ENCODE assay signal across 1 cellular context in the genomic region with DNA sequence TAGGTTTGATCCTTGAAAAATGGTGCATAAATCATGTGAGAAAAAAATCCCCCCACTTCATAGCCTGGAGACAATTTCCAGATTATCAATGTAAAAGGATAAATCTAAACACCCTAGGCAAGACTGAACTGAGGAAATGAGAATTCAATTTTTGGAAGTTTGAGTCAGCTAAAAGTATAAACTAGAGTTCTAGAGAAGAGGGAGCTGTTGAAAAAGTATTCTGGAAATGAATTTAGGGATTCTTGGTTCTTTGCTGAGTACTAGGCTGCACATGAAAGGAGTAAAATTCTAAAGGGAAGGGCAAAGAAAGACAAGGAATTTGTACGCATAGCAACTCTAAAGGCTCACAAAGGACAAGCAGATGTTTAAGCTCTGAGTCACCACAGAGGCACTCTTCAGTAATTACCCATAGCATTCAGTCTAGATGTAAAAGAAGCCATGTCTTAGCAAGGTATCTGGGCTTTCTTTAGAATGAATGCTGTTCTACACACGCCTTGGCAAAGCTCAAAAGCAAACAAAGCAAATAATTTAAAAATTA.
TF ChIP-seq lines count a peak whose summit lies in the region.

No MANE protein-coding gene starts in this region.

TF ChIP-seq in H1, 55 proteins besides CTCF, POLR2A, EP300 and RAD21 (continued from another document):
- peak; percentile 99 for TF ChIP-seq JUN (IDR thresholded peaks at IDR 0.05; ENCODE audit: low read depth, low read length)
- 0 out of 2 replicates have a peak, but pooled peaks have one; percentile 42 for TF ChIP-seq FOSL1 (IDR thresholded peaks at IDR 0.05; ENCODE audit: insufficient read depth, low read depth, low read length)
- no peak for TF ChIP-seq SIN3A (conservative IDR thresholded peaks at IDR 0.05 in 1 of 2, IDR thresholded peaks at IDR 0.05 in 1 of 2; ENCODE audit: low read depth in 1 of 2, low read length in 2 of 2)
- TF ChIP-seq ATF2 (IDR thresholded peaks at IDR 0.05; ENCODE audit: low read length): peak; percentile 88
- no peak for TF ChIP-seq SIX5 (IDR thresholded peaks at IDR 0.05; ENCODE audit: low read depth, low read length)
- peak; percentile 96 for TF ChIP-seq TEAD4 (IDR thresholded peaks at IDR 0.05; ENCODE audit: low read depth, low read length)
- peak in 1 of 2 experiments; percentile 68; a peak in 1 of 4 replicates for TF ChIP-seq HDAC2 (IDR thresholded peaks at IDR 0.05; ENCODE audit: borderline replicate concordance in 1 of 2, low read depth in 2 of 2, low read length in 2 of 2)
- TF ChIP-seq, protein P1, sequence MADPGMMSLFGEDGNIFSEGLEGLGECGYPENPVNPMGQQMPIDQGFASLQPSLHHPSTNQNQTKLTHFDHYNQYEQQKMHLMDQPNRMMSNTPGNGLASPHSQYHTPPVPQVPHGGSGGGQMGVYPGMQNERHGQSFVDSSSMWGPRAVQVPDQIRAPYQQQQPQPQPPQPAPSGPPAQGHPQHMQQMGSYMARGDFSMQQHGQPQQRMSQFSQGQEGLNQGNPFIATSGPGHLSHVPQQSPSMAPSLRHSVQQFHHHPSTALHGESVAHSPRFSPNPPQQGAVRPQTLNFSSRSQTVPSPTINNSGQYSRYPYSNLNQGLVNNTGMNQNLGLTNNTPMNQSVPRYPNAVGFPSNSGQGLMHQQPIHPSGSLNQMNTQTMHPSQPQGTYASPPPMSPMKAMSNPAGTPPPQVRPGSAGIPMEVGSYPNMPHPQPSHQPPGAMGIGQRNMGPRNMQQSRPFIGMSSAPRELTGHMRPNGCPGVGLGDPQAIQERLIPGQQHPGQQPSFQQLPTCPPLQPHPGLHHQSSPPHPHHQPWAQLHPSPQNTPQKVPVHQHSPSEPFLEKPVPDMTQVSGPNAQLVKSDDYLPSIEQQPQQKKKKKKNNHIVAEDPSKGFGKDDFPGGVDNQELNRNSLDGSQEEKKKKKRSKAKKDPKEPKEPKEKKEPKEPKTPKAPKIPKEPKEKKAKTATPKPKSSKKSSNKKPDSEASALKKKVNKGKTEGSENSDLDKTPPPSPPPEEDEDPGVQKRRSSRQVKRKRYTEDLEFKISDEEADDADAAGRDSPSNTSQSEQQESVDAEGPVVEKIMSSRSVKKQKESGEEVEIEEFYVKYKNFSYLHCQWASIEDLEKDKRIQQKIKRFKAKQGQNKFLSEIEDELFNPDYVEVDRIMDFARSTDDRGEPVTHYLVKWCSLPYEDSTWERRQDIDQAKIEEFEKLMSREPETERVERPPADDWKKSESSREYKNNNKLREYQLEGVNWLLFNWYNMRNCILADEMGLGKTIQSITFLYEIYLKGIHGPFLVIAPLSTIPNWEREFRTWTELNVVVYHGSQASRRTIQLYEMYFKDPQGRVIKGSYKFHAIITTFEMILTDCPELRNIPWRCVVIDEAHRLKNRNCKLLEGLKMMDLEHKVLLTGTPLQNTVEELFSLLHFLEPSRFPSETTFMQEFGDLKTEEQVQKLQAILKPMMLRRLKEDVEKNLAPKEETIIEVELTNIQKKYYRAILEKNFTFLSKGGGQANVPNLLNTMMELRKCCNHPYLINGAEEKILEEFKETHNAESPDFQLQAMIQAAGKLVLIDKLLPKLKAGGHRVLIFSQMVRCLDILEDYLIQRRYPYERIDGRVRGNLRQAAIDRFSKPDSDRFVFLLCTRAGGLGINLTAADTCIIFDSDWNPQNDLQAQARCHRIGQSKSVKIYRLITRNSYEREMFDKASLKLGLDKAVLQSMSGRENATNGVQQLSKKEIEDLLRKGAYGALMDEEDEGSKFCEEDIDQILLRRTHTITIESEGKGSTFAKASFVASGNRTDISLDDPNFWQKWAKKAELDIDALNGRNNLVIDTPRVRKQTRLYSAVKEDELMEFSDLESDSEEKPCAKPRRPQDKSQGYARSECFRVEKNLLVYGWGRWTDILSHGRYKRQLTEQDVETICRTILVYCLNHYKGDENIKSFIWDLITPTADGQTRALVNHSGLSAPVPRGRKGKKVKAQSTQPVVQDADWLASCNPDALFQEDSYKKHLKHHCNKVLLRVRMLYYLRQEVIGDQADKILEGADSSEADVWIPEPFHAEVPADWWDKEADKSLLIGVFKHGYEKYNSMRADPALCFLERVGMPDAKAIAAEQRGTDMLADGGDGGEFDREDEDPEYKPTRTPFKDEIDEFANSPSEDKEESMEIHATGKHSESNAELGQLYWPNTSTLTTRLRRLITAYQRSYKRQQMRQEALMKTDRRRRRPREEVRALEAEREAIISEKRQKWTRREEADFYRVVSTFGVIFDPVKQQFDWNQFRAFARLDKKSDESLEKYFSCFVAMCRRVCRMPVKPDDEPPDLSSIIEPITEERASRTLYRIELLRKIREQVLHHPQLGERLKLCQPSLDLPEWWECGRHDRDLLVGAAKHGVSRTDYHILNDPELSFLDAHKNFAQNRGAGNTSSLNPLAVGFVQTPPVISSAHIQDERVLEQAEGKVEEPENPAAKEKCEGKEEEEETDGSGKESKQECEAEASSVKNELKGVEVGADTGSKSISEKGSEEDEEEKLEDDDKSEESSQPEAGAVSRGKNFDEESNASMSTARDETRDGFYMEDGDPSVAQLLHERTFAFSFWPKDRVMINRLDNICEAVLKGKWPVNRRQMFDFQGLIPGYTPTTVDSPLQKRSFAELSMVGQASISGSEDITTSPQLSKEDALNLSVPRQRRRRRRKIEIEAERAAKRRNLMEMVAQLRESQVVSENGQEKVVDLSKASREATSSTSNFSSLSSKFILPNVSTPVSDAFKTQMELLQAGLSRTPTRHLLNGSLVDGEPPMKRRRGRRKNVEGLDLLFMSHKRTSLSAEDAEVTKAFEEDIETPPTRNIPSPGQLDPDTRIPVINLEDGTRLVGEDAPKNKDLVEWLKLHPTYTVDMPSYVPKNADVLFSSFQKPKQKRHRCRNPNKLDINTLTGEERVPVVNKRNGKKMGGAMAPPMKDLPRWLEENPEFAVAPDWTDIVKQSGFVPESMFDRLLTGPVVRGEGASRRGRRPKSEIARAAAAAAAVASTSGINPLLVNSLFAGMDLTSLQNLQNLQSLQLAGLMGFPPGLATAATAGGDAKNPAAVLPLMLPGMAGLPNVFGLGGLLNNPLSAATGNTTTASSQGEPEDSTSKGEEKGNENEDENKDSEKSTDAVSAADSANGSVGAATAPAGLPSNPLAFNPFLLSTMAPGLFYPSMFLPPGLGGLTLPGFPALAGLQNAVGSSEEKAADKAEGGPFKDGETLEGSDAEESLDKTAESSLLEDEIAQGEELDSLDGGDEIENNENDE (IDR thresholded peaks at IDR 0.05; ENCODE audit: insufficient replicate concordance, low read length): peak; percentile 97
- no peak for TF ChIP-seq KDM1A (IDR thresholded peaks at IDR 0.05; ENCODE audit: borderline replicate concordance, low read length)
- TF ChIP-seq TCF12 (IDR thresholded peaks at IDR 0.05; ENCODE audit: low read depth, low read length): peak; percentile 76; the same call in 1 of the 2 replicates
- peak; percentile 100 for TF ChIP-seq JUND (IDR thresholded peaks at IDR 0.05; ENCODE audit: low read length)
- 0 out of 2 replicates have a peak, but pooled peaks have one; percentile 49 for TF ChIP-seq YY1 (IDR thresholded peaks at IDR 0.05; ENCODE audit: low read depth, low read length)
- TF ChIP-seq, protein P2, sequence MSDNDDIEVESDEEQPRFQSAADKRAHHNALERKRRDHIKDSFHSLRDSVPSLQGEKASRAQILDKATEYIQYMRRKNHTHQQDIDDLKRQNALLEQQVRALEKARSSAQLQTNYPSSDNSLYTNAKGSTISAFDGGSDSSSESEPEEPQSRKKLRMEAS (IDR thresholded peaks at IDR 0.05): no peak
- TF ChIP-seq BCL11A (IDR thresholded peaks at IDR 0.05; ENCODE audit: low read depth in 2 of 2, low read length in 2 of 2): peak; percentile 67 to 68
- peak; percentile 27 for TF ChIP-seq ASH2L (IDR thresholded peaks at IDR 0.05; ENCODE audit: low read length)
- TF ChIP-seq MAFK (IDR thresholded peaks at IDR 0.05; ENCODE audit: low read depth, low read length): 0 out of 2 replicates have a peak, but pooled peaks have one; percentile 24
